Comparison of ENCODE assay signal across 1 cellular context in the genomic region with DNA sequence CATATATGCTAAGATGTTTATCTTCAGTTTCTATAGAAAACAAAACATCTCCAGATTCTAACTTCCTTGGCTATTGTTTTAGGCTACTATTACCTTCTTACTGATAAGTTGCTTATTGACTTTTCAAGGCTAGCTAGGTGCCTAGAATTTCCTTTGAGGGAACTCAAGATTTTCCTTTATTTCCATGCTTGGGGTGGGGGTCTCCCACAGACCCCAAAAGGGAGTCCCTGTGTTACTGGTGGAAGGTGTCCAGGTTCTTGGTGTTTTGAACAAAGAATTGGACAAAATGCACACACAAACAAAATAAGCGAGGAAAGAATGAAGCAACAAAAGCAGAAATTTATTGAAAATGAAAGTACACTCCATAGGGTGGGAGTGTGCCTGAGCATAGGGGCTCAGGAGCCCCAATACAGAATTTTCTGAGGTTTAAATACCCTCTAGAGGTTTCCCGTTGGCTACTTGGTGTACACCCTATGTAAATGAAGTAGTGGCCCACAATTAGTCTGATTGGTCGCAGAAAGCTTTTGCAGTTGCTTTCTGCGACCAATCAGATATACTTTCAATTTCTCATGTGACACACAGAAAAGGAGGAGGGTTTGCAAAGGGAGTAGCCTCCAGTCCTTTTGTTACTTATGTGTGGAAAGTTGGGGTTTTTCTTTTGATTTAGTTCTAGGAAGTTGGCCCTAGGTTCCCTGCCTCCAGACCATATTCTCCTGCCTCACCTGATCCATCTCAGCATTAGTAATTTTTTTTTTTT.
TF ChIP-seq lines count a peak whose summit lies in the region.

No MANE protein-coding gene starts in this region.

TF ChIP-seq in K562, 482 proteins besides CTCF, POLR2A, EP300 and RAD21 (continued from another document and continues in another):
- TF ChIP-seq, protein P1, sequence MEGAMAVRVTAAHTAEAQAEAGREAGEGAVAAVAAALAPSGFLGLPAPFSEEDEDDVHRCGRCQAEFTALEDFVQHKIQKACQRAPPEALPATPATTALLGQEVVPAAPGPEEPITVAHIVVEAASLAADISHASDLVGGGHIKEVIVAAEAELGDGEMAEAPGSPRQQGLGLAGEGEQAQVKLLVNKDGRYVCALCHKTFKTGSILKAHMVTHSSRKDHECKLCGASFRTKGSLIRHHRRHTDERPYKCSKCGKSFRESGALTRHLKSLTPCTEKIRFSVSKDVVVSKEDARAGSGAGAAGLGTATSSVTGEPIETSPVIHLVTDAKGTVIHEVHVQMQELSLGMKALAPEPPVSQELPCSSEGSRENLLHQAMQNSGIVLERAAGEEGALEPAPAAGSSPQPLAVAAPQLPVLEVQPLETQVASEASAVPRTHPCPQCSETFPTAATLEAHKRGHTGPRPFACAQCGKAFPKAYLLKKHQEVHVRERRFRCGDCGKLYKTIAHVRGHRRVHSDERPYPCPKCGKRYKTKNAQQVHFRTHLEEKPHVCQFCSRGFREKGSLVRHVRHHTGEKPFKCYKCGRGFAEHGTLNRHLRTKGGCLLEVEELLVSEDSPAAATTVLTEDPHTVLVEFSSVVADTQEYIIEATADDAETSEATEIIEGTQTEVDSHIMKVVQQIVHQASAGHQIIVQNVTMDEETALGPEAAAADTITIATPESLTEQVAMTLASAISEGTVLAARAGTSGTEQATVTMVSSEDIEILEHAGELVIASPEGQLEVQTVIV (CRISPR knock-in tag; IDR thresholded peaks at IDR 0.05; ENCODE audit: borderline replicate concordance), result no peak
- TF ChIP-seq FOS (IDR thresholded peaks at IDR 0.05; ENCODE audit: extremely low read depth, insufficient read length) (peak; percentile 46), ZNF23 (CRISPR knock-in tag; IDR thresholded peaks at IDR 0.05) (no peak), RNF2 (IDR thresholded peaks at IDR 0.05) (0 out of 2 replicates have a peak, but pooled peaks have one; percentile 6), ZNF75A (CRISPR knock-in tag; IDR thresholded peaks at IDR 0.05) (no peak), ZNF583 (CRISPR knock-in tag; IDR thresholded peaks at IDR 0.05) (no peak), GATA2 (CRISPR knock-in tag; IDR thresholded peaks at IDR 0.05) (no peak), ASH1L (IDR thresholded peaks at IDR 0.05; ENCODE audit: borderline replicate concordance, low read depth, partially characterized antibody) (no peak), TBL1XR1 (IDR thresholded peaks at IDR 0.05; ENCODE audit: low read length in 2 of 2) (peak; percentile 23 to 65; a peak in 1 of 4 replicates), ERF (CRISPR knock-in tag; IDR thresholded peaks at IDR 0.05) (no peak), HDAC1 (IDR thresholded peaks at IDR 0.05) (no peak), LARP7 (IDR thresholded peaks at IDR 0.05) (no peak), EZH2 (IDR thresholded peaks at IDR 0.05; ENCODE audit: borderline replicate concordance, low read depth, low read length) (no peak), ZNF551 (CRISPR knock-in tag; IDR thresholded peaks at IDR 0.05) (no peak), ZFPM2 (CRISPR knock-in tag; IDR thresholded peaks at IDR 0.05) (0 out of 2 replicates have a peak, but pooled peaks have one; percentile 61), FOSL1 (tag; conservative IDR thresholded peaks at IDR 0.05) (0 out of 2 replicates have a peak, but pooled peaks have one; percentile 22), HDAC3 (IDR thresholded peaks at IDR 0.05; ENCODE audit: borderline replicate concordance, partially characterized antibody) (no peak), GMEB1 (CRISPR knock-in tag; IDR thresholded peaks at IDR 0.05) (no peak), ATF1 (CRISPR knock-in tag; IDR thresholded peaks at IDR 0.05) (no peak), ATF1 (tag; IDR thresholded peaks at IDR 0.05) (peak; percentile 12; the same call in 1 of the 2 replicates), FOXA1 (IDR thresholded peaks at IDR 0.05; ENCODE audit: borderline replicate concordance) (no peak), FOXA3 (CRISPR knock-in tag; conservative IDR thresholded peaks at IDR 0.05 in 1 of 2, IDR thresholded peaks at IDR 0.05 in 1 of 2) (no peak), IFI16 (CRISPR knock-in tag; IDR thresholded peaks at IDR 0.05) (no peak), NCOR1 (IDR thresholded peaks at IDR 0.05) (no peak), ZNF165 (CRISPR knock-in tag; IDR thresholded peaks at IDR 0.05; ENCODE audit: borderline replicate concordance) (no peak), FIP1L1 (IDR thresholded peaks at IDR 0.05; ENCODE audit: low read depth, low read length, poor library complexity, severe bottlenecking) (no peak), ZBTB8A (IDR thresholded peaks at IDR 0.05; ENCODE audit: partially characterized antibody) (no peak), JUN (IDR thresholded peaks at IDR 0.05; ENCODE audit: borderline replicate concordance, low read depth, low read length) (no peak), JUN (CRISPR knock-in tag; IDR thresholded peaks at IDR 0.05; ENCODE audit: borderline replicate concordance) (no peak), KDM5B (IDR thresholded peaks at IDR 0.05; ENCODE audit: insufficient replicate concordance, low read depth, low read length) (no peak), HCFC1 (IDR thresholded peaks at IDR 0.05; ENCODE audit: low read depth, low read length) (no peak), TCF7 (IDR thresholded peaks at IDR 0.05; ENCODE audit: borderline replicate concordance) (no peak), KAT8 (IDR thresholded peaks at IDR 0.05; ENCODE audit: low read depth) (no peak), NFYB (IDR thresholded peaks at IDR 0.05; ENCODE audit: extremely low read depth, insufficient read length) (peak; percentile 68), ZNF274 (IDR thresholded peaks at IDR 0.05; ENCODE audit: borderline replicate concordance, low read depth, low read length) (no peak), YY1 (IDR thresholded peaks at IDR 0.05; ENCODE audit: borderline replicate concordance in 1 of 3, control insufficient read depth in 1 of 3, extremely low read depth in 1 of 3, insufficient read depth in 3 of 3, insufficient read length in 1 of 3, insufficient replicate concordance in 2 of 3, low read depth in 1 of 3, low read length in 2 of 3) (no peak), RFX7 (CRISPR knock-in tag; IDR thresholded peaks at IDR 0.05) (no peak), RFX1 (IDR thresholded peaks at IDR 0.05) (no peak), ZNF197 (CRISPR knock-in tag; IDR thresholded peaks at IDR 0.05; ENCODE audit: low read depth) (0 out of 2 replicates have a peak, but pooled peaks have one; percentile 73), PHF20 (IDR thresholded peaks at IDR 0.05; ENCODE audit: partially characterized antibody) (no peak)
- TF ChIP-seq, protein P2, sequence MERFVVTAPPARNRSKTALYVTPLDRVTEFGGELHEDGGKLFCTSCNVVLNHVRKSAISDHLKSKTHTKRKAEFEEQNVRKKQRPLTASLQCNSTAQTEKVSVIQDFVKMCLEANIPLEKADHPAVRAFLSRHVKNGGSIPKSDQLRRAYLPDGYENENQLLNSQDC (CRISPR knock-in tag; IDR thresholded peaks at IDR 0.05), result 0 out of 2 replicates have a peak, but pooled peaks have one; percentile 28
- TF ChIP-seq, protein P3, sequence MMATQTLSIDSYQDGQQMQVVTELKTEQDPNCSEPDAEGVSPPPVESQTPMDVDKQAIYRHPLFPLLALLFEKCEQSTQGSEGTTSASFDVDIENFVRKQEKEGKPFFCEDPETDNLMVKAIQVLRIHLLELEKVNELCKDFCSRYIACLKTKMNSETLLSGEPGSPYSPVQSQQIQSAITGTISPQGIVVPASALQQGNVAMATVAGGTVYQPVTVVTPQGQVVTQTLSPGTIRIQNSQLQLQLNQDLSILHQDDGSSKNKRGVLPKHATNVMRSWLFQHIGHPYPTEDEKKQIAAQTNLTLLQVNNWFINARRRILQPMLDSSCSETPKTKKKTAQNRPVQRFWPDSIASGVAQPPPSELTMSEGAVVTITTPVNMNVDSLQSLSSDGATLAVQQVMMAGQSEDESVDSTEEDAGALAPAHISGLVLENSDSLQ (IDR thresholded peaks at IDR 0.05), result peak; percentile 34; the same call in 1 of the 2 replicates
- TF ChIP-seq, protein P4, sequence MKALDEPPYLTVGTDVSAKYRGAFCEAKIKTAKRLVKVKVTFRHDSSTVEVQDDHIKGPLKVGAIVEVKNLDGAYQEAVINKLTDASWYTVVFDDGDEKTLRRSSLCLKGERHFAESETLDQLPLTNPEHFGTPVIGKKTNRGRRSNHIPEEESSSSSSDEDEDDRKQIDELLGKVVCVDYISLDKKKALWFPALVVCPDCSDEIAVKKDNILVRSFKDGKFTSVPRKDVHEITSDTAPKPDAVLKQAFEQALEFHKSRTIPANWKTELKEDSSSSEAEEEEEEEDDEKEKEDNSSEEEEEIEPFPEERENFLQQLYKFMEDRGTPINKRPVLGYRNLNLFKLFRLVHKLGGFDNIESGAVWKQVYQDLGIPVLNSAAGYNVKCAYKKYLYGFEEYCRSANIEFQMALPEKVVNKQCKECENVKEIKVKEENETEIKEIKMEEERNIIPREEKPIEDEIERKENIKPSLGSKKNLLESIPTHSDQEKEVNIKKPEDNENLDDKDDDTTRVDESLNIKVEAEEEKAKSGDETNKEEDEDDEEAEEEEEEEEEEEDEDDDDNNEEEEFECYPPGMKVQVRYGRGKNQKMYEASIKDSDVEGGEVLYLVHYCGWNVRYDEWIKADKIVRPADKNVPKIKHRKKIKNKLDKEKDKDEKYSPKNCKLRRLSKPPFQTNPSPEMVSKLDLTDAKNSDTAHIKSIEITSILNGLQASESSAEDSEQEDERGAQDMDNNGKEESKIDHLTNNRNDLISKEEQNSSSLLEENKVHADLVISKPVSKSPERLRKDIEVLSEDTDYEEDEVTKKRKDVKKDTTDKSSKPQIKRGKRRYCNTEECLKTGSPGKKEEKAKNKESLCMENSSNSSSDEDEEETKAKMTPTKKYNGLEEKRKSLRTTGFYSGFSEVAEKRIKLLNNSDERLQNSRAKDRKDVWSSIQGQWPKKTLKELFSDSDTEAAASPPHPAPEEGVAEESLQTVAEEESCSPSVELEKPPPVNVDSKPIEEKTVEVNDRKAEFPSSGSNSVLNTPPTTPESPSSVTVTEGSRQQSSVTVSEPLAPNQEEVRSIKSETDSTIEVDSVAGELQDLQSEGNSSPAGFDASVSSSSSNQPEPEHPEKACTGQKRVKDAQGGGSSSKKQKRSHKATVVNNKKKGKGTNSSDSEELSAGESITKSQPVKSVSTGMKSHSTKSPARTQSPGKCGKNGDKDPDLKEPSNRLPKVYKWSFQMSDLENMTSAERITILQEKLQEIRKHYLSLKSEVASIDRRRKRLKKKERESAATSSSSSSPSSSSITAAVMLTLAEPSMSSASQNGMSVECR (CRISPR knock-in tag; IDR thresholded peaks at IDR 0.05), result no peak
